In genomic region chr14:104800600-104801283, GRCh38 we compare ENCODE assay signal across 8 cellular contexts. TPM values are rescaled to one million over a fixed set of nuclear protein-coding genes. Genes with fewer than 3 reads are reported as not detected.
DNase-seq lines count a peak whose midpoint lies in the region; FAIRE-seq and TF ChIP-seq lines count a peak whose summit lies in the region.

Gene ZBTB42 (plus strand): TSS chr14:104801101. CDS start chr14:104801198, 97 bp downstream.

- peak; percentile 41 for DNase-seq in AG10803 (ENCODE audit: low read depth)
- DNase-seq in GM19239 (ENCODE audit: insufficient read length, low spot score) = peak; percentile 84
- peak; percentile 36 for DNase-seq in HT1080 (ENCODE audit: low read depth)
- DNase-seq in astrocyte of the hippocampus (ENCODE audit: low read depth, low spot score) = peak; percentile 82
- peak; percentile 66 to 72 (median 71) for DNase-seq in immature natural killer cell
- DNase-seq in stimulated activated CD4-positive, alpha-beta T cell treated with anti-CD3 and anti-CD28 coated beads, Interleukin-1b, Interleukin-23, amount 100 ng/mL, for 1 hour (ENCODE audit: low read depth in 2 of 2) = peak; percentile 26 to 31
- DNase-seq in AML-193 (lab: John Stamatoyannopoulos, UW) = no peak

- no peaks in the 10 kb centered on the region for H3K9me3 Mint-ChIP-seq in T-helper 1 cell treated with Interleukin-12 subunit alpha and Interleukin-12 subunit beta and Interleukin-4 antibody, amounts not matched to agents 30 μg/mL and 1 μg/mL, for 36 hours
- no peaks in the 10 kb centered on the region for H3K9me3 Mint-ChIP-seq in immature natural killer cell

- H3K4me3 ChIP-seq in AG10803 (ENCODE audit: low read length) = peak within 1 kb of the TSS; percentile 62

- H3K4me3 Mint-ChIP-seq in T-helper 1 cell treated with Interleukin-12 subunit alpha and Interleukin-12 subunit beta and Interleukin-4 antibody, amounts not matched to agents 30 μg/mL and 1 μg/mL, for 36 hours = peak within 1 kb of the TSS; percentile 91
- H3K4me3 Mint-ChIP-seq in immature natural killer cell = peak within 1 kb of the TSS; percentile 75 to 87 (median 79)

- FAIRE-seq in GM19239 (lab: Jason Lieb, UNC) = no peak

- H3K27me3 Mint-ChIP-seq in T-helper 1 cell treated with Interleukin-12 subunit alpha and Interleukin-12 subunit beta and Interleukin-4 antibody, amounts not matched to agents 30 μg/mL and 1 μg/mL, for 36 hours (ENCODE audit: low read depth) = peaks cover 14% of the 10 kb centered on the region
- peaks cover 2 to 8% (median 4%) of the 10 kb centered on the region in 3 donors for H3K27me3 Mint-ChIP-seq in immature natural killer cell (ENCODE audit: low read depth in 3 of 3)

- H3K4me1 Mint-ChIP-seq in T-helper 1 cell treated with Interleukin-12 subunit alpha and Interleukin-12 subunit beta and Interleukin-4 antibody, amounts not matched to agents 30 μg/mL and 1 μg/mL, for 36 hours (ENCODE audit: low read depth) = peaks cover 29% of the 10 kb centered on the region
- H3K4me1 Mint-ChIP-seq in immature natural killer cell = peaks cover 12 to 20% of the 10 kb centered on the region in 2 donors

- H3K36me3 Mint-ChIP-seq in T-helper 1 cell treated with Interleukin-12 subunit alpha and Interleukin-12 subunit beta and Interleukin-4 antibody, amounts not matched to agents 30 μg/mL and 1 μg/mL, for 36 hours (ENCODE audit: low read depth) = peaks cover 2% of the 10 kb centered on the region
- H3K36me3 Mint-ChIP-seq in immature natural killer cell = no peaks in the 10 kb centered on the region

- H3K27ac Mint-ChIP-seq in T-helper 1 cell treated with Interleukin-12 subunit alpha and Interleukin-12 subunit beta and Interleukin-4 antibody, amounts not matched to agents 30 μg/mL and 1 μg/mL, for 36 hours = peak within 1 kb of the TSS; percentile 73
- H3K27ac Mint-ChIP-seq in immature natural killer cell = peak within 1 kb of the TSS; percentile 64 to 88 (median 76)

- no peak for TF ChIP-seq CTCF in AG10803 (conservative IDR thresholded peaks at IDR 0.05; ENCODE audit: low read length)

RNA-seq across cellular contexts. Expression of gene ZBTB42, which starts in this region (rescaled TPM):
- total RNA-seq in HT1080 (2014; rRNA removed; shearing (Covaris generic)) = 4.6 and 5.5 TPM in 2 replicates
- polyA plus RNA-seq in HT1080 (2015; cell fraction: cytosol; rRNA removed) = 2.0 and 2.7 TPM in 2 replicates
- polyA plus RNA-seq in HT1080 (2015; cell fraction: nucleus; rRNA removed) = 1.7 and 2.1 TPM in 2 replicates
- 1 to 10 TPM in 2 of 3 donors, under 1 TPM in 1; 0.25 to 2.4 (median 2.0) TPM for polyA plus RNA-seq in immature natural killer cell

Comparison
In these comparisons a context has a peak if more than half of its experiments do, and no peak if none do; other contexts are left out.
1. DNase-seq: peak in AG10803 (single experiment), GM19239 (single experiment), HT1080 (single experiment), astrocyte of the hippocampus (single experiment), immature natural killer cell (3 of 3) and stimulated activated CD4-positive, alpha-beta T cell treated with anti-CD3 and anti-CD28 coated beads, Interleukin-1b, Interleukin-23, amount 100 ng/mL, for 1 hour (2 of 2); none in AML-193 (0 of 2).